In genomic region chr2:152573168-152573567, GRCh38 we compare ENCODE assay signal across 8 cellular contexts.
DNase-seq lines count a peak whose midpoint lies in the region; ATAC-seq and TF ChIP-seq lines count a peak whose summit lies in the region.

No MANE protein-coding gene starts in this region.

- H3K79me2 ChIP-seq in trophoblast cell (ENCODE audit: control insufficient read depth, insufficient read depth, low read length, poor library complexity): no peaks in the 10 kb centered on the region

- no TSS peak for BruUV-seq in Caco-2 (replicated peaks; lab: Mats Ljungman, UMichigan)

- H3K4ac ChIP-seq in trophoblast cell (ENCODE audit: low read depth, low read length): no peak overlapping the region

- peaks cover 1 to 5% of the 10 kb centered on the region in 2 experiments for H3K36me3 ChIP-seq in trophoblast cell (ENCODE audit: control insufficient read depth in 1 of 2, insufficient read depth in 2 of 2, low read length in 2 of 2)
- no peaks in the 10 kb centered on the region for H3K36me3 ChIP-seq in Peyer's patch
- no peaks in the 10 kb centered on the region for H3K36me3 ChIP-seq in Caco-2 (ENCODE audit: control insufficient read depth, insufficient read depth, low read length)

- no peak for TF ChIP-seq CTCF in Peyer's patch (IDR thresholded peaks at IDR 0.05)
- no peak for TF ChIP-seq CTCF in Caco-2 (IDR thresholded peaks at IDR 0.05; ENCODE audit: insufficient read depth in 1 of 2, low read depth in 1 of 2, low read length in 1 of 2, severe bottlenecking in 1 of 2, unreplicated experiment in 1 of 2)

- H3K9me3 Mint-ChIP-seq in Caco-2 (ENCODE audit: unreplicated experiment): no peaks in the 10 kb centered on the region

- H3K27ac Mint-ChIP-seq in Caco-2 (ENCODE audit: unreplicated experiment): no peak overlapping the region

- no peak overlapping the region for H3K14ac ChIP-seq in trophoblast cell (ENCODE audit: low read length)

- H2BK5ac ChIP-seq in trophoblast cell (ENCODE audit: low read depth, low read length, poor library complexity): no peak overlapping the region

- H2BK120ac ChIP-seq in trophoblast cell (ENCODE audit: insufficient read depth, low read length, poor library complexity): no peak overlapping the region

- peaks cover 6% of the 10 kb centered on the region for H3K36me3 Mint-ChIP-seq in Caco-2 (ENCODE audit: insufficient read depth, unreplicated experiment)

- H4K91ac ChIP-seq in trophoblast cell (ENCODE audit: low read depth, low read length): no peak overlapping the region

- H3K4me2 ChIP-seq in trophoblast cell (ENCODE audit: low read length): no peak overlapping the region

- CTCF ChIA-PET in Caco-2 (lab: Charles Lee): no interaction called here

- no peak overlapping the region for H3K4me3 ChIP-seq in trophoblast cell (ENCODE audit: low read depth, low read length)
- no peak overlapping the region for H3K4me3 ChIP-seq in Peyer's patch
- no peak overlapping the region for H3K4me3 ChIP-seq in Caco-2 (ENCODE audit: low read depth, low read length)

- TF ChIP-seq POLR2A in Peyer's patch (IDR thresholded peaks at IDR 0.05): no peak

- no peak overlapping the region for H3K18ac ChIP-seq in trophoblast cell (ENCODE audit: low read length)

- intact Hi-C loops in Caco-2 (cut with micrococcal nuclease; ENCODE audit: unreplicated experiment): no loop called here

- no peaks in the 10 kb centered on the region for H3K79me1 ChIP-seq in trophoblast cell (ENCODE audit: low read length)

- no CpG with 5 or more reads among the region's 4 CpGs for WGBS in trophoblast cell (ENCODE audit: extremely low coverage, insufficient coverage, insufficient read length)

- ATAC-seq in HG02870 (IDR thresholded peaks at IDR 0.05; ENCODE audit: unreplicated experiment): peak; percentile 91

- H2AK5ac ChIP-seq in trophoblast cell (ENCODE audit: low read length): no peak overlapping the region

- no peaks in the 10 kb centered on the region for H3K4me1 Mint-ChIP-seq in Caco-2 (ENCODE audit: low read depth, unreplicated experiment)

- peak overlapping the region; percentile 46 for H3K27ac ChIP-seq in caudate nucleus (ENCODE audit: low read depth, low read length)
- no peak overlapping the region for H3K27ac ChIP-seq in trophoblast cell (ENCODE audit: low read depth, low read length)
- no peak overlapping the region for H3K27ac ChIP-seq in Peyer's patch

- no peak overlapping the region for H2AFZ ChIP-seq in trophoblast cell (ENCODE audit: insufficient read depth, low read length, poor library complexity)

- H2BK12ac ChIP-seq in trophoblast cell (ENCODE audit: low read length): no peak overlapping the region

- no peak overlapping the region for H4K12ac ChIP-seq in trophoblast cell (ENCODE audit: low read depth, low read length)

- H3K4me3 Mint-ChIP-seq in Caco-2 (ENCODE audit: unreplicated experiment): no peak overlapping the region

- H3K23ac ChIP-seq in trophoblast cell (ENCODE audit: low read length): no peak overlapping the region

- H3K9me3 ChIP-seq in trophoblast cell (ENCODE audit: insufficient read depth, low read depth, low read length) (no peaks in the 10 kb centered on the region), Peyer's patch (no peaks in the 10 kb centered on the region), Caco-2 (no peaks in the 10 kb centered on the region)

- DNase-seq in activated CD4-positive, alpha-beta T cell treated with anti-CD3 and anti-CD28 coated beads for 24 hours (ENCODE audit: low read depth in 2 of 2): peak; percentile 2 to 12
- no peak for DNase-seq in activated CD4-positive, alpha-beta T cell treated with anti-CD3 and anti-CD28 coated beads for 1 hour
- DNase-seq in OCI-M1 (lab: John Stamatoyannopoulos, UW) (peak; percentile 89), caudate nucleus (lab: John Stamatoyannopoulos, UW) (peak in 18 of 61 donors; percentile 8 to 80 (median 22)), trophoblast cell (peak; percentile 77 to 83), Peyer's patch (no peak), Caco-2 (no peak)

- no peak overlapping the region for H4K8ac ChIP-seq in trophoblast cell (ENCODE audit: low read depth, low read length)

- no peaks in the 10 kb centered on the region for H3K27me3 Mint-ChIP-seq in Caco-2 (ENCODE audit: insufficient read depth, unreplicated experiment)

- H3K4me1 ChIP-seq in trophoblast cell (ENCODE audit: control insufficient read depth in 1 of 2, insufficient read depth in 2 of 2, low read length in 2 of 2) (no peaks in the 10 kb centered on the region), Peyer's patch (no peaks in the 10 kb centered on the region), Caco-2 (no peaks in the 10 kb centered on the region)

- no peaks in the 10 kb centered on the region for H3K27me3 ChIP-seq in trophoblast cell (ENCODE audit: insufficient read depth, low read length)
- H3K27me3 ChIP-seq in Peyer's patch: no peaks in the 10 kb centered on the region
- no peaks in the 10 kb centered on the region for H3K27me3 ChIP-seq in Caco-2 (replicated peaks; ENCODE audit: control insufficient read depth, insufficient read depth, low read length)

- no peak overlapping the region for H3K9ac ChIP-seq in trophoblast cell (ENCODE audit: low read length)

- POLR2A ChIA-PET in Caco-2 (lab: Charles Lee): no interaction called here

Comparison
In these comparisons a context has a peak if more than half of its experiments do, and no peak if none do; other contexts are left out.
1. DNase-seq: peak in activated CD4-positive, alpha-beta T cell treated with anti-CD3 and anti-CD28 coated beads for 24 hours (2 of 2), OCI-M1 (single experiment) and trophoblast cell (2 of 2); none in activated CD4-positive, alpha-beta T cell treated with anti-CD3 and anti-CD28 coated beads for 1 hour (single experiment), Peyer's patch (0 of 3) and Caco-2 (0 of 2).